In the genomic region with DNA sequence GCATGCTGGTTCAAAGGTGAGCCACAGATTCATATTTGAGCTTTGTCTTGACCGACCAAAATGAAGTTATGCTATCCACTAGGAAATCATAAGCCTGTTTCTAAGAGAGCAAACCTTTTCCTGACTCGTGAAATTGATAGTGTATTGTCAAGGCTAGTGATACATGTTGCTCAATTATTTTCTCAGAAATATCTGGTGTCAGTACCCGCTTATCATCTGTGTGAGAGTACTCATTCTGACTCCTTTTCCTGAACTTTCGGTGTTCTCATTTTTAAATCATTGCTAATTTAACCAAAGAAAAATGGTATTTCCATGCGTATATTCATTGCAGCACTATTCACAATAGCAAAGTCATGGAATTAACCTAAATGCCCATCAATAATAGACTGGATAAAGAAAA, we compare ENCODE assay signal across 22 cellular contexts. TPM values are rescaled to one million over a fixed set of nuclear protein-coding genes. Genes with fewer than 3 reads are reported as not detected.
"Had no signal": no experiment of that assay in that cellular context is flagged by ENCODE, and none has a peak within 500 bp of the region (broad histone marks: within the 10 kb centered on the region; RNA-seq: fewer than 3 reads in every experiment).

No MANE protein-coding gene starts in this region.

- H3K9ac ChIP-seq: parathyroid adenoma had no signal

- H3K4me1 ChIP-seq: gastrocnemius medialis, lower lobe of right lung, parathyroid adenoma, psoas muscle, uterus had no signal

- H3K9me3 ChIP-seq: gastrocnemius medialis, heart right ventricle, left ventricle myocardium inferior, lower lobe of right lung, psoas muscle, thyroid gland, upper lobe of left lung, uterus had no signal

- H3K4me3 ChIP-seq: gastrocnemius medialis, heart right ventricle, left ventricle myocardium inferior, lower lobe of right lung, psoas muscle, thyroid gland, upper lobe of left lung, uterus had no signal

- H3K36me3 ChIP-seq: gastrocnemius medialis, heart right ventricle, left ventricle myocardium inferior, lower lobe of right lung, thyroid gland, upper lobe of left lung, uterus had no signal

- H3K79me2 ChIP-seq: parathyroid adenoma had no signal

- FAIRE-seq: endometrium, kidney had no signal

- H3K27me3 ChIP-seq: thyroid gland, upper lobe of left lung, uterus had no signal

- H2AFZ ChIP-seq: parathyroid adenoma had no signal

- DNase-seq: effector memory CD4-positive, alpha-beta T cell; gastrocnemius medialis; heart right ventricle; hypothalamus; kidney; left cardiac atrium; left ventricle myocardium inferior; lower lobe of right lung; natural killer cell; psoas muscle; stimulated activated naive CD4-positive, alpha-beta T cell treated with Interleukin-2 at 50 U/mL for 16 hours; thyroid gland; upper lobe of left lung; uterus had no signal

- ATAC-seq: esophagus mucosa, gastrocnemius medialis, heart right ventricle, lower lobe of right lung, natural killer cell, psoas muscle, sciatic nerve had no signal

- H3K27ac ChIP-seq: gastrocnemius medialis, heart right ventricle, left ventricle myocardium inferior, lower lobe of right lung, parathyroid adenoma, psoas muscle, thyroid gland, upper lobe of left lung, uterus had no signal

RNA-seq across cellular contexts. Expression of gene SGPP2, which starts 56.2 kb away (rescaled TPM):
- total RNA-seq: fibroblast of lung, myocyte, neural crest cell, skeletal muscle tissue had no signal
- polyA plus RNA-seq: fibroblast of lung had no signal
